In the genomic region with DNA sequence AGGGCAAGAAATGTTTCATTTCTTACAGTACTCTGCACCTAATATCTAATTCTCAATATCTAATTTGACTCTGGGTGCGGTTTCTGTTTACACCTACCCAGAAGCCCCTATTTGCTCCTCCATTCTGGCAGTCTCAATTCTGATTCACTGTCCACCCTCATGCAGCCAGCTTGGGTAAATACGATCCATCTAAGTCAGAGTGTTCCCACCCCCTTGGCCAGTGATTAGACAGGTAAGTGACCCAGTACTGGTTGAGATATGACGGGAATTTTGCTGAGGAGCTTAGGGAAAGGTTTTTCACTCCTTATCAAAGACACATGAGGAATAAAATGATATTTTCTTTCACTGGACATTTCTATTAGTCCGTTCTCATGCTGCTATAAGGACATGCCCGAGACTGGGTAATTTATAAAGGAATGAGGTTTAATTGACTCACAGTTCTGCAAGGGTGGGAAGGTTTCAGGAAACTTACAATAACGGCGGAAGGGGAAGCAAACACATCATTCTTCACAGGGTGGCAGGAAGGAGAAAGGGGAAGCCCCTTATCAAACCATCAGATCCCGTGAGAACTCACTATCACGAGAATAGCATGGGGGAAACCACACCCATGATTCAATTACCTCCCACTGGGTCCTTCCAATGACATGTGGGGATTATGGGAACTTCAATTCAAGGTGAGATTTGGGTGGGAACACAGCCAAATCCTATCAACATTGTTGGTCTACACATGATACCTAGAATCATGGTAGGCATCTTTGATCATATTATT, we compare ENCODE assay signal across 7 cellular contexts. TPM values are rescaled to one million over a fixed set of nuclear protein-coding genes. Genes with fewer than 3 reads are reported as not detected.
DNase-seq lines count a peak whose midpoint lies in the region; ATAC-seq lines count a peak whose summit lies in the region.
"Had no signal": no experiment of that assay in that cellular context is flagged by ENCODE, and none has a peak within 500 bp of the region (broad histone marks: within the 10 kb centered on the region; RNA-seq: fewer than 3 reads in every experiment).

No MANE protein-coding gene starts in this region.

- DNase-seq in CMK (ENCODE audit: low read depth) (peak; percentile 46), NCI-H2227 treated with DMSO at 0.1 percent for 48 hours (lab: John Stamatoyannopoulos, UW) (peak; percentile 8), Right ventricle myocardium inferior (ENCODE audit: missing footprints) (no peak), NCI-H1092 (lab: John Stamatoyannopoulos, UW) (no peak), cardiac septum (ENCODE audit: low spot score) (no peak)
- DNase-seq: PC-9 had no signal

- H3K9me3 ChIP-seq in endocrine pancreas (ENCODE audit: control insufficient read depth, low read length): no peaks in the 10 kb centered on the region

- no peak for ATAC-seq in Right ventricle myocardium inferior

- no peaks in the 10 kb centered on the region for H3K27me3 ChIP-seq in endocrine pancreas (ENCODE audit: control insufficient read depth, insufficient read depth, low read length)

- no peaks in the 10 kb centered on the region for H3K36me3 ChIP-seq in endocrine pancreas (ENCODE audit: control insufficient read depth, insufficient read depth, low read length)

- no peak overlapping the region for H3K9ac ChIP-seq in endocrine pancreas (ENCODE audit: control insufficient read depth, insufficient read depth, low read length)

- intact Hi-C loops in Right ventricle myocardium inferior (cut with DNase I): no loop called here
- intact Hi-C loops in cardiac septum (cut with DNase I): loop anchor here (5.0 kb wide), 1 partner anchor 171 kb away; no protein-coding TSS in a partner anchor

- peak overlapping the region; percentile 34 for H3K4me3 ChIP-seq in endocrine pancreas (ENCODE audit: control insufficient read depth, insufficient read depth, low read length)
- H3K4me3 ChIP-seq: PC-9 had no signal

- peaks cover 9% of the 10 kb centered on the region for H3K4me1 ChIP-seq in endocrine pancreas (ENCODE audit: control insufficient read depth, insufficient read depth, low read length)

RNA-seq across cellular contexts. Expression of gene GLO1, which starts 29.4 kb away (rescaled TPM):
- 89.5 TPM for total RNA-seq in Right ventricle myocardium inferior
- 70.3 TPM for total RNA-seq in cardiac septum

RNA-seq across cellular contexts. Expression of gene BTBD9, which starts 33.9 kb away (rescaled TPM):
- total RNA-seq in Right ventricle myocardium inferior (16.8 TPM), cardiac septum (24.2 TPM)

RNA-seq across cellular contexts. Expression of gene DNAH8, which starts 41.5 kb away (rescaled TPM):
- total RNA-seq in Right ventricle myocardium inferior: not detected
- total RNA-seq in cardiac septum: 0.03 TPM
- total RNA-seq: PC-9 had no signal

Comparison
In these comparisons a context has a peak if more than half of its experiments do, and no peak if none do; other contexts are left out.
1. DNase-seq: peak in CMK (single experiment) and NCI-H2227 treated with DMSO at 0.1 percent for 48 hours (single experiment); none in Right ventricle myocardium inferior (single experiment), NCI-H1092 (single experiment) and cardiac septum (single experiment).